1 cellular context compared by ENCODE assay signal in the genomic region with DNA sequence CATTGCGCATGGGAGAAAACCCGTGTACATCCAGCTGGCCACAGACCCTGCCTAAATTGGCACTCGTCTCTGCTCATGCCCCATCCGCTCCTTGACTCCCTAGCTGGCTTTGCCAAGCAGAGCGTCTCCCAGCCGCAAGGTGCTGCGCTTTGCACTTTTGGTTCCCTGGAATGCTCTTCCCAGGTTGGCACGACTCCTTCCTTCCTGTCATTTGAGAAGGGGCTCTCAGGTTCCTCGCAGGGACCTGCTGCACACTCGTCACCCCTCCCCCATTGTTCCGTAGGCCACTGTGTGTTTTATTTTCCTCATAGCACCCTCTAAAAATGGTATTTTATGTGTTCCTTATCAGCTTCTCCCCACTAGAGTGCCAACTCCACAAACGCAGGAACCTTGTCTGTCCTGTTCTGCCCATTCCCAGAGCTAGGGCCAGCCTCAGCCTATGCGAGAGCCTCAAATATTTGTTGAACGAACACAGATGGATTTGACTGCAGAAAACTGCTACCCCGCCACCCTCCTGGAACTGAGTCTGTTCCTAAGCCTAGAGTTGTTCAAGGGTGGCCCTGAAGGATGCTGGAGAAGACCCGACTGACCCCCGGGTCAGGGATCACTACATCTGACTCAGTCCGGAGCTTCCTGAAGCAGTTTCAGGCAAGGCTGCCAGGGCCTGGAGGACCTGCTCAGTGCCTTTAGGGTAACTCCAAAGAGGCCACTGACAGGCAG.
TF ChIP-seq lines count a peak whose summit lies in the region.

No MANE protein-coding gene starts in this region.

TF ChIP-seq in IMR-90, 13 proteins besides CTCF, POLR2A, EP300 and RAD21 (continued from another document):
- no peak for TF ChIP-seq MXI1 (IDR thresholded peaks at IDR 0.05; ENCODE audit: borderline replicate concordance, low read depth, low read length)
- no peak for TF ChIP-seq NFE2L2 (IDR thresholded peaks at IDR 0.05; ENCODE audit: low read depth, low read length)
- TF ChIP-seq RFX5 (IDR thresholded peaks at IDR 0.05; ENCODE audit: low read depth, low read length): no peak
- TF ChIP-seq SMC3 (IDR thresholded peaks at IDR 0.05; ENCODE audit: low read depth, low read length): no peak
- TF ChIP-seq CEBPB (IDR thresholded peaks at IDR 0.05; ENCODE audit: low read depth, low read length): no peak
- TF ChIP-seq RCOR1 (IDR thresholded peaks at IDR 0.05; ENCODE audit: insufficient replicate concordance, low read length): no peak
- TF ChIP-seq, protein P1, sequence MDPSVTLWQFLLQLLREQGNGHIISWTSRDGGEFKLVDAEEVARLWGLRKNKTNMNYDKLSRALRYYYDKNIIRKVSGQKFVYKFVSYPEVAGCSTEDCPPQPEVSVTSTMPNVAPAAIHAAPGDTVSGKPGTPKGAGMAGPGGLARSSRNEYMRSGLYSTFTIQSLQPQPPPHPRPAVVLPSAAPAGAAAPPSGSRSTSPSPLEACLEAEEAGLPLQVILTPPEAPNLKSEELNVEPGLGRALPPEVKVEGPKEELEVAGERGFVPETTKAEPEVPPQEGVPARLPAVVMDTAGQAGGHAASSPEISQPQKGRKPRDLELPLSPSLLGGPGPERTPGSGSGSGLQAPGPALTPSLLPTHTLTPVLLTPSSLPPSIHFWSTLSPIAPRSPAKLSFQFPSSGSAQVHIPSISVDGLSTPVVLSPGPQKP (IDR thresholded peaks at IDR 0.05; ENCODE audit: borderline replicate concordance, low read depth, low read length): no peak
